ENCODE assay signal across 11 cellular contexts in the genomic region with DNA sequence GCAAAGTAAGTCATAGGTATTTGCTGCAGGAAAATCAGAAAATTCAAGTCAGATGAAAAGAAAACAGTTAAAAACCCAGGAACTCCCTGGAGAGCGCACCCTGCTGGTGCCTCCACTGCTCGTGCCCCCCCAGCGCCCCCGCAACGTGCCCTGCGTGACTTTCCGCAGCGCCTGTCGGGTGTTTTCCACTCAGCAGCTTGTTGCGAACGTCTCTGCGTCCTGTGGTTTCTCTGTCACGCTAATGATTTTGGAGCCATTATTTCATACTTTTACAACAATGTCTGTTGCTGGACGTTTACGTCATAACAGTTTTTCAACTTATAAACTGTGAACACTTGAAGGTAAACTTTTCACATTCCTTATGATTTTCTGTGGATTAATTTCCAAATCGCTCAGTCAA. TPM values are rescaled to one million over a fixed set of nuclear protein-coding genes. Genes with fewer than 3 reads are reported as not detected.
A peak's percentile ranks its signal among the peaks of the same experiment; 100 is the strongest.
DNase-seq lines count a peak whose midpoint lies in the region; ATAC-seq and TF ChIP-seq lines count a peak whose summit lies in the region.
"Had no signal": no experiment of that assay in that cellular context is flagged by ENCODE, and none has a peak within 500 bp of the region (broad histone marks: within the 10 kb centered on the region; RNA-seq: fewer than 3 reads in every experiment).

No MANE protein-coding gene starts in this region.

- H3K4me3 ChIP-seq in HEK293 (ENCODE audit: low read depth, low read length) (no peak overlapping the region), kidney epithelial cell (ENCODE audit: low read depth, low read length) (no peak overlapping the region), breast epithelium (no peak overlapping the region)
- H3K4me3 ChIP-seq: dorsolateral prefrontal cortex, sigmoid colon, uterus had no signal

- POLR2A ChIA-PET in HEK293 (lab: Yijun Ruan, JAX), result no interaction called here

- H3K36me3 ChIP-seq in HEK293 (ENCODE audit: control insufficient read depth in 2 of 2, insufficient read depth in 1 of 2, low read length in 2 of 2), result peaks cover 0 to 59% of the 10 kb centered on the region in 2 experiments; a peak in 1 of 3 replicates
- H3K36me3 ChIP-seq in kidney epithelial cell (ENCODE audit: control insufficient read depth, insufficient read depth, low read length), result no peaks in the 10 kb centered on the region
- no peaks in the 10 kb centered on the region for H3K36me3 ChIP-seq in breast epithelium
- H3K36me3 ChIP-seq: uterus had no signal

- H3K9me3 ChIP-seq in HEK293 (ENCODE audit: control insufficient read depth, insufficient read depth, low read depth, low read length), result no peaks in the 10 kb centered on the region
- no peaks in the 10 kb centered on the region for H3K9me3 ChIP-seq in breast epithelium
- H3K9me3 ChIP-seq: sigmoid colon, uterus had no signal

- peaks cover 21% of the 10 kb centered on the region for H3K36me3 Mint-ChIP-seq in activated T-helper 17 cell treated with anti-CD3 and anti-CD28 coated beads, Interleukin-2, amount 50 U/mL, for 72 hours (ENCODE audit: low read depth)

- H3K4me1 ChIP-seq in HEK293 (ENCODE audit: control insufficient read depth, insufficient read depth, low read length) (no peaks in the 10 kb centered on the region), breast epithelium (peaks cover 5 to 6% of the 10 kb centered on the region in 2 donors)

- peak overlapping the region; percentile 36 for H3K27ac Mint-ChIP-seq in activated T-helper 17 cell treated with anti-CD3 and anti-CD28 coated beads, Interleukin-2, amount 50 U/mL, for 72 hours

- H3K27ac ChIP-seq in HEK293 (ENCODE audit: extremely low read depth, low read depth, low read length) (no peak overlapping the region), breast epithelium (no peak overlapping the region)
- H3K27ac ChIP-seq: dorsolateral prefrontal cortex, uterus had no signal

- no peaks in the 10 kb centered on the region for H3K9me3 Mint-ChIP-seq in activated T-helper 17 cell treated with anti-CD3 and anti-CD28 coated beads, Interleukin-2, amount 50 U/mL, for 72 hours
- H3K9me3 Mint-ChIP-seq: activated naive CD4-positive, alpha-beta T cell treated with anti-CD3 and anti-CD28 coated beads, Interleukin-2, amount 10 ng/mL, durations not matched to agents 7 days and 5 days had no signal

- no peak for ATAC-seq in activated T-helper 17 cell treated with anti-CD3 and anti-CD28 coated beads, Interleukin-2, amount 50 U/mL, for 72 hours (replicated peaks)
- no peak for ATAC-seq in GM18520 (IDR thresholded peaks at IDR 0.05; ENCODE audit: unreplicated experiment)
- ATAC-seq in HG03354 (IDR thresholded peaks at IDR 0.05; ENCODE audit: poor library complexity, severe bottlenecking, unreplicated experiment), result no peak

- peaks cover 16% of the 10 kb centered on the region for H3K4me1 Mint-ChIP-seq in activated T-helper 17 cell treated with anti-CD3 and anti-CD28 coated beads, Interleukin-2, amount 50 U/mL, for 72 hours

- H3K4me3 Mint-ChIP-seq in activated T-helper 17 cell treated with anti-CD3 and anti-CD28 coated beads, Interleukin-2, amount 50 U/mL, for 72 hours, result peak overlapping the region; percentile 85
- H3K4me3 Mint-ChIP-seq: activated naive CD4-positive, alpha-beta T cell treated with anti-CD3 and anti-CD28 coated beads, Interleukin-2, amount 10 ng/mL, durations not matched to agents 7 days and 5 days had no signal

- H3K27me3 ChIP-seq in kidney epithelial cell (ENCODE audit: control insufficient read depth, insufficient read depth, low read length) (no peaks in the 10 kb centered on the region), breast epithelium (no peaks in the 10 kb centered on the region)
- H3K27me3 ChIP-seq: dorsolateral prefrontal cortex, uterus had no signal

- no peak for TF ChIP-seq POLR2A in breast epithelium (IDR thresholded peaks at IDR 0.05)

- no peaks in the 10 kb centered on the region for H3K27me3 Mint-ChIP-seq in activated T-helper 17 cell treated with anti-CD3 and anti-CD28 coated beads, Interleukin-2, amount 50 U/mL, for 72 hours
- H3K27me3 Mint-ChIP-seq: activated naive CD4-positive, alpha-beta T cell treated with anti-CD3 and anti-CD28 coated beads, Interleukin-2, amount 10 ng/mL, durations not matched to agents 7 days and 5 days had no signal

- peak; percentile 28 for DNase-seq in EH (ENCODE audit: low read depth)
- DNase-seq in kidney epithelial cell (ENCODE audit: low read depth), result no peak
- DNase-seq in breast epithelium (ENCODE audit: low spot score in 2 of 2), result no peak
- DNase-seq: activated naive CD4-positive, alpha-beta T cell treated with anti-CD3 and anti-CD28 coated beads, Interleukin-2, amount 10 ng/mL, durations not matched to agents 7 days and 5 days; dorsolateral prefrontal cortex; sigmoid colon; uterus had no signal

- CTCF ChIA-PET in HEK293 (lab: Yijun Ruan, JAX), result interaction anchor here (1.0 kb wide), 1 partner anchor 107 kb away, joined by 3 read pairs; no protein-coding TSS in a partner anchor

- intact Hi-C loops in breast epithelium (cut with DNase I; ENCODE audit: low total_unique reads), result no loop called here

- TF ChIP-seq CTCF in HEK293 (tag by site-specific recombination; IDR thresholded peaks at IDR 0.05), result no peak
- peak; percentile 23 for TF ChIP-seq CTCF in kidney epithelial cell (IDR thresholded peaks at IDR 0.05; ENCODE audit: insufficient read depth, low read length, poor library complexity, severe bottlenecking)
- no peak for TF ChIP-seq CTCF in breast epithelium (IDR thresholded peaks at IDR 0.05)

TF ChIP-seq in HEK293, 187 proteins besides CTCF, POLR2A, EP300 and RAD21:
- TF ChIP-seq ZNF366 (tag by site-specific recombination; conservative IDR thresholded peaks at IDR 0.05) (no peak), ZNF791 (tag by site-specific recombination; IDR thresholded peaks at IDR 0.05) (no peak), ZNF341 (tag by site-specific recombination; IDR thresholded peaks at IDR 0.05; ENCODE audit: low read depth) (0 out of 2 replicates have a peak, but pooled peaks have one; percentile 10), ZNF610 (tag by site-specific recombination; IDR thresholded peaks at IDR 0.05; ENCODE audit: borderline replicate concordance) (no peak), ZNF555 (tag by site-specific recombination; conservative IDR thresholded peaks at IDR 0.05) (no peak), ZIC2 (tag by site-specific recombination; IDR thresholded peaks at IDR 0.05) (peak; percentile 73)
- TF ChIP-seq, protein P1, sequence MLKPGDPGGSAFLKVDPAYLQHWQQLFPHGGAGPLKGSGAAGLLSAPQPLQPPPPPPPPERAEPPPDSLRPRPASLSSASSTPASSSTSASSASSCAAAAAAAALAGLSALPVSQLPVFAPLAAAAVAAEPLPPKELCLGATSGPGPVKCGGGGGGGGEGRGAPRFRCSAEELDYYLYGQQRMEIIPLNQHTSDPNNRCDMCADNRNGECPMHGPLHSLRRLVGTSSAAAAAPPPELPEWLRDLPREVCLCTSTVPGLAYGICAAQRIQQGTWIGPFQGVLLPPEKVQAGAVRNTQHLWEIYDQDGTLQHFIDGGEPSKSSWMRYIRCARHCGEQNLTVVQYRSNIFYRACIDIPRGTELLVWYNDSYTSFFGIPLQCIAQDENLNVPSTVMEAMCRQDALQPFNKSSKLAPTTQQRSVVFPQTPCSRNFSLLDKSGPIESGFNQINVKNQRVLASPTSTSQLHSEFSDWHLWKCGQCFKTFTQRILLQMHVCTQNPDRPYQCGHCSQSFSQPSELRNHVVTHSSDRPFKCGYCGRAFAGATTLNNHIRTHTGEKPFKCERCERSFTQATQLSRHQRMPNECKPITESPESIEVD (tag by site-specific recombination; IDR thresholded peaks at IDR 0.05), result peak; percentile 36; the same call in 1 of the 2 replicates

RNA-seq across cellular contexts. Expression of a gene that starts 5.0 kb away (rescaled TPM):
- 10 to 100 TPM; 22.7 to 38.6 TPM for total RNA-seq in activated T-helper 17 cell treated with anti-CD3 and anti-CD28 coated beads, Interleukin-2, amount 50 U/mL, for 72 hours
- total RNA-seq in kidney epithelial cell, result 59.1 and 68.2 TPM in 2 replicates
- total RNA-seq in breast epithelium, result 10 to 100 TPM; 20.6 to 59.3 (median 39.5) TPM

RNA-seq across cellular contexts. Expression of a gene that starts 5.2 kb away (rescaled TPM):
- 10 to 100 TPM; 19.5 to 21.9 TPM for total RNA-seq in activated T-helper 17 cell treated with anti-CD3 and anti-CD28 coated beads, Interleukin-2, amount 50 U/mL, for 72 hours
- 24.3 and 26.2 TPM in 2 replicates for total RNA-seq in kidney epithelial cell
- total RNA-seq in breast epithelium, result 10 to 100 TPM; 16.6 to 22.4 (median 19.7) TPM

RNA-seq across cellular contexts. Expression of a gene that starts 37.1 kb away (rescaled TPM):
- 100 to 1,000 TPM in 1 of 2 donors, 10 to 100 TPM in 1; 94.8 to 235 TPM for total RNA-seq in activated T-helper 17 cell treated with anti-CD3 and anti-CD28 coated beads, Interleukin-2, amount 50 U/mL, for 72 hours
- 66.9 and 77.3 TPM in 2 replicates for total RNA-seq in kidney epithelial cell
- total RNA-seq in breast epithelium, result 10 to 100 TPM; 63.0 to 92.1 (median 87.1) TPM
